1 cellular context compared by ENCODE assay signal in the genomic region with DNA sequence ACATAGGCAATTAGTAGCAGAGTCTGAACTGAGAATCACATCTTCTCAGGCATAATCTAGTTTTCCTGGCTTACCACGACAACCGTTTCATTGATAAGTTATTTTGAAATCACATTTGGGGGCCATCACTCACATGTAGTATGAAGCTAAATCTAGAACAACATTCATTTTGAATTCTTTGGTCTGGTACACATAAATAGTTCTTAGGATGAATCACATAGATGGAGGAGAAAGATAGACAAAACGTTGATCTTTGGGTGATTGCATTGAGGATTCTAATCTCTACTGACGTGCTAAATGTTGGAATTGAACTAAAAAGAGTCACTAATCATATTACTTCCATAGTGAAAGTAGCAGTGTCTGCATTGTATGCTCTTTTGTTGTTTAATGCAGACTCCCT.
A peak's percentile ranks its signal among the peaks of the same experiment; 100 is the strongest.
TF ChIP-seq lines count a peak whose summit lies in the region.

No MANE protein-coding gene starts in this region.

TF ChIP-seq in SK-N-SH, 30 proteins besides CTCF, POLR2A, EP300 and RAD21 (continued from another document):
- TF ChIP-seq, protein P1, sequence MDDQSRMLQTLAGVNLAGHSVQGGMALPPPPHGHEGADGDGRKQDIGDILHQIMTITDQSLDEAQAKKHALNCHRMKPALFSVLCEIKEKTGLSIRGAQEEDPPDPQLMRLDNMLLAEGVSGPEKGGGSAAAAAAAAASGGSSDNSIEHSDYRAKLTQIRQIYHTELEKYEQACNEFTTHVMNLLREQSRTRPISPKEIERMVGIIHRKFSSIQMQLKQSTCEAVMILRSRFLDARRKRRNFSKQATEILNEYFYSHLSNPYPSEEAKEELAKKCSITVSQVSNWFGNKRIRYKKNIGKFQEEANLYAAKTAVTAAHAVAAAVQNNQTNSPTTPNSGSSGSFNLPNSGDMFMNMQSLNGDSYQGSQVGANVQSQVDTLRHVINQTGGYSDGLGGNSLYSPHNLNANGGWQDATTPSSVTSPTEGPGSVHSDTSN (IDR thresholded peaks at IDR 0.05), result peak; percentile 59; the same call in 1 of the 2 replicates
- TF ChIP-seq RCOR1 (IDR thresholded peaks at IDR 0.05; ENCODE audit: low read length) (no peak), CHD2 (IDR thresholded peaks at IDR 0.05; ENCODE audit: low read length, partially characterized antibody) (no peak), MXI1 (IDR thresholded peaks at IDR 0.05; ENCODE audit: low read depth, low read length) (no peak), FOSL2 (IDR thresholded peaks at IDR 0.05; ENCODE audit: borderline replicate concordance, low read depth) (peak; percentile 57; the same call in 1 of the 2 replicates), NFIC (IDR thresholded peaks at IDR 0.05; ENCODE audit: borderline replicate concordance) (no peak), YY1 (IDR thresholded peaks at IDR 0.05; ENCODE audit: low read depth) (no peak), JUND (IDR thresholded peaks at IDR 0.05) (peak; percentile 38)
- TF ChIP-seq, protein P2, sequence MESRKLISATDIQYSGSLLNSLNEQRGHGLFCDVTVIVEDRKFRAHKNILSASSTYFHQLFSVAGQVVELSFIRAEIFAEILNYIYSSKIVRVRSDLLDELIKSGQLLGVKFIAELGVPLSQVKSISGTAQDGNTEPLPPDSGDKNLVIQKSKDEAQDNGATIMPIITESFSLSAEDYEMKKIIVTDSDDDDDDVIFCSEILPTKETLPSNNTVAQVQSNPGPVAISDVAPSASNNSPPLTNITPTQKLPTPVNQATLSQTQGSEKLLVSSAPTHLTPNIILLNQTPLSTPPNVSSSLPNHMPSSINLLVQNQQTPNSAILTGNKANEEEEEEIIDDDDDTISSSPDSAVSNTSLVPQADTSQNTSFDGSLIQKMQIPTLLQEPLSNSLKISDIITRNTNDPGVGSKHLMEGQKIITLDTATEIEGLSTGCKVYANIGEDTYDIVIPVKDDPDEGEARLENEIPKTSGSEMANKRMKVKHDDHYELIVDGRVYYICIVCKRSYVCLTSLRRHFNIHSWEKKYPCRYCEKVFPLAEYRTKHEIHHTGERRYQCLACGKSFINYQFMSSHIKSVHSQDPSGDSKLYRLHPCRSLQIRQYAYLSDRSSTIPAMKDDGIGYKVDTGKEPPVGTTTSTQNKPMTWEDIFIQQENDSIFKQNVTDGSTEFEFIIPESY (IDR thresholded peaks at IDR 0.05; ENCODE audit: borderline replicate concordance, low read depth), result no peak
